Comparison of ENCODE assay signal across 27 cellular contexts in genomic region chr20:35984382-35984781, GRCh38. TPM values are rescaled to one million over a fixed set of nuclear protein-coding genes. Genes with fewer than 3 reads are reported as not detected.
DNase-seq lines count a peak whose midpoint lies in the region; ATAC-seq, FAIRE-seq and TF ChIP-seq lines count a peak whose summit lies in the region.
"Had no signal": no experiment of that assay in that cellular context is flagged by ENCODE, and none has a peak within 500 bp of the region (broad histone marks: within the 10 kb centered on the region; RNA-seq: fewer than 3 reads in every experiment).

No MANE protein-coding gene starts in this region.

- H3K36me3 ChIP-seq in DOHH2 (ENCODE audit: control insufficient read depth, low read length) (no peaks in the 10 kb centered on the region), Loucy (ENCODE audit: insufficient read depth, low read length) (no peaks in the 10 kb centered on the region), K562 (ENCODE audit: control insufficient read depth, insufficient read depth, low read length) (no peaks in the 10 kb centered on the region), parathyroid adenoma (ENCODE audit: control insufficient read depth, insufficient read depth, low read length) (no peaks in the 10 kb centered on the region)
- H3K36me3 ChIP-seq: BLaER1, HAP-1, SJSA1 had no signal

- DNase-seq in K562 (ENCODE audit: extremely low read depth in 1 of 4, low spot score in 3 of 4) = no peak
- DNase-seq in left lobe of liver (ENCODE audit: low spot score) = no peak
- no peak for DNase-seq in activated CD8-positive, alpha-beta memory T cell treated with anti-CD3 and anti-CD28 coated beads, Interleukin-2, amount 50 U/mL, for 4 hours
- DNase-seq: CD4-positive, CD25-positive, alpha-beta regulatory T cell; DMS153; DND-41; HFFc6; Karpas-422; NCI-H1092 treated with DMSO at 0.1 percent for 48 hours; NCI-H1436; NCI-H187; NCI-H2171 treated with DMSO at 0.1 percent for 48 hours; NCI-H345; NCI-H524; NCI-H774; NK-92 treated with Interleukin-12 subunit alpha and Interleukin-12 subunit beta, amount 100 ng/mL, for 24 hours; Right ventricle myocardium superior; RPMI8226 had no signal

- POLR2A ChIA-PET in K562 (lab: Yijun Ruan, JAX) = interaction anchor here (0.8 to 1.9 kb wide), 2 partner anchors 9 to 30 kb away, joined by 3 to 6 read pairs; partner anchors contain the start of gene SCAND1

- H3K27ac ChIP-seq in DOHH2 (ENCODE audit: low read depth, low read length) = no peak overlapping the region
- H3K27ac ChIP-seq in K562 (ENCODE audit: extremely low read depth, low read depth, low read length) = no peak overlapping the region
- H3K27ac ChIP-seq in parathyroid adenoma = no peak overlapping the region
- H3K27ac ChIP-seq: BLaER1, SJSA1 had no signal

- TF ChIP-seq POLR2A in K562 (conservative IDR thresholded peaks at IDR 0.05) = no peak

- no peaks in the 10 kb centered on the region for H3K9me2 ChIP-seq in DOHH2 (replicated peaks; ENCODE audit: control insufficient read depth, low read length)
- H3K9me2 ChIP-seq in Loucy (replicated peaks; ENCODE audit: low read depth, low read length) = no peaks in the 10 kb centered on the region

- ATAC-seq in K562 = no peak
- ATAC-seq in left lobe of liver = no peak
- no peak for ATAC-seq in HG03342 (IDR thresholded peaks at IDR 0.05; ENCODE audit: unreplicated experiment)
- ATAC-seq: GM23338 had no signal

- intact Hi-C loops in K562 (cut with micrococcal nuclease) = no loop called here

- H2AFZ ChIP-seq in Loucy (ENCODE audit: low read length) = peak overlapping the region; percentile 54; the same call in 1 of the 2 replicates
- H2AFZ ChIP-seq in K562 (ENCODE audit: low read depth, low read length) = peak overlapping the region; percentile 57
- peak overlapping the region; percentile 42 for H2AFZ ChIP-seq in parathyroid adenoma
- H2AFZ ChIP-seq: GM23338 had no signal

- H3K4me1 ChIP-seq in DOHH2 (ENCODE audit: control insufficient read depth, low read length) (peaks cover 70% of the 10 kb centered on the region), Loucy (ENCODE audit: insufficient read depth, low read length, poor library complexity, severe bottlenecking) (no peaks in the 10 kb centered on the region), K562 (replicated peaks in 1 of 2; ENCODE audit: control insufficient read depth in 2 of 2, insufficient read depth in 2 of 2, low read length in 2 of 2) (peaks cover 0 to 5% of the 10 kb centered on the region in 2 experiments; a peak in 2 of 5 replicates), parathyroid adenoma (no peaks in the 10 kb centered on the region)
- H3K4me1 ChIP-seq: BLaER1, HAP-1, SJSA1 had no signal

- in situ Hi-C loops in K562 (cut with MboI) = loop anchor here (25.0 kb wide), 1 partner anchor 453 kb away; no protein-coding TSS in a partner anchor

- no peak overlapping the region for H3K9ac ChIP-seq in Loucy (ENCODE audit: low read depth, low read length, poor library complexity, severe bottlenecking)
- H3K9ac ChIP-seq in K562 (ENCODE audit: insufficient read depth in 1 of 2, low read depth in 2 of 2, low read length in 2 of 2) = no peak overlapping the region
- no peak overlapping the region for H3K9ac ChIP-seq in parathyroid adenoma
- H3K9ac ChIP-seq: BLaER1 had no signal

- H3K27me3 ChIP-seq in DOHH2 (ENCODE audit: control insufficient read depth, low read length) = no peaks in the 10 kb centered on the region
- no peaks in the 10 kb centered on the region for H3K27me3 ChIP-seq in Loucy (ENCODE audit: insufficient read depth, low read length, poor library complexity, severe bottlenecking)
- peaks cover 0 to 5% of the 10 kb centered on the region in 2 experiments; a peak in 1 of 5 replicates for H3K27me3 ChIP-seq in K562 (ENCODE audit: control insufficient read depth in 2 of 2, insufficient read depth in 2 of 2, low read length in 2 of 2)
- H3K27me3 ChIP-seq in parathyroid adenoma (ENCODE audit: control insufficient read depth, insufficient read depth, low read length) = no peaks in the 10 kb centered on the region
- H3K27me3 ChIP-seq: BLaER1, SJSA1 had no signal

- no peak for TF ChIP-seq EP300 in K562 (IDR thresholded peaks at IDR 0.05; ENCODE audit: low read length)

- CTCF ChIA-PET in K562 (lab: Yijun Ruan, JAX; ENCODE audit: low intra/inter-chr PET ratio) = no interaction called here

- no peaks in the 10 kb centered on the region for H4K20me1 ChIP-seq in DOHH2 (ENCODE audit: control insufficient read depth, insufficient read depth, low read depth, low read length)
- H4K20me1 ChIP-seq in Loucy (ENCODE audit: insufficient read depth, low read length, poor library complexity, severe bottlenecking) = no peaks in the 10 kb centered on the region
- no peaks in the 10 kb centered on the region for H4K20me1 ChIP-seq in K562 (replicated peaks; ENCODE audit: control insufficient read depth, insufficient read depth, low read length)
- H4K20me1 ChIP-seq: BLaER1 had no signal

- WGBS in K562 (ENCODE audit: insufficient coverage, low coverage, missing lambda C conversion rate) = 23% methylated on average over 6 of the region's 6 CpGs

- H3K9me1 ChIP-seq in K562 (ENCODE audit: control insufficient read depth, insufficient read depth, low read length) = no peaks in the 10 kb centered on the region

- TF ChIP-seq RAD21 in K562 (CRISPR knock-in tag; conservative IDR thresholded peaks at IDR 0.05 in 1 of 2, IDR thresholded peaks at IDR 0.05 in 1 of 2) = no peak

- no peak for FAIRE-seq in K562 (lab: Jason Lieb, UNC)
- FAIRE-seq: A204.1 had no signal

- BruUV-seq in K562 (replicated peaks; lab: Mats Ljungman, UMichigan) = no TSS peak

- H3K4me3 ChIP-seq in DOHH2 (ENCODE audit: low read length) (no peak overlapping the region), Loucy (ENCODE audit: low read length, poor library complexity, severe bottlenecking) (no peak overlapping the region), K562 (no peak overlapping the region), parathyroid adenoma (ENCODE audit: low read depth, low read length) (no peak overlapping the region)
- H3K4me3 ChIP-seq: BLaER1, GM23338, HAP-1, SJSA1 had no signal

- H3K79me2 ChIP-seq in DOHH2 (ENCODE audit: control insufficient read depth, low read length) (no peaks in the 10 kb centered on the region), Loucy (ENCODE audit: insufficient read depth, low read length) (no peaks in the 10 kb centered on the region), K562 (ENCODE audit: control insufficient read depth, insufficient read depth, low read length) (no peaks in the 10 kb centered on the region), parathyroid adenoma (no peaks in the 10 kb centered on the region)

- H3F3A ChIP-seq in DOHH2 (ENCODE audit: control insufficient read depth, insufficient read depth) = peaks cover 2% of the 10 kb centered on the region; the same call in 1 of the 2 replicates
- H3F3A ChIP-seq in Loucy (ENCODE audit: low read depth) = no peaks in the 10 kb centered on the region

- no peak for TF ChIP-seq CTCF in DOHH2 (IDR thresholded peaks at IDR 0.05; ENCODE audit: low read depth, low read length, poor library complexity, severe bottlenecking)
- no peak for TF ChIP-seq CTCF in Loucy (conservative IDR thresholded peaks at IDR 0.05; ENCODE audit: low read length)
- TF ChIP-seq CTCF in K562 (IDR thresholded peaks at IDR 0.05 in 2 of 3, conservative IDR thresholded peaks at IDR 0.05 in 1 of 3; ENCODE audit: insufficient read depth in 2 of 3, low read depth in 1 of 3, low read length in 3 of 3) = no peak
- no peak for TF ChIP-seq CTCF in parathyroid adenoma (IDR thresholded peaks at IDR 0.05)

- H3K4me2 ChIP-seq in DOHH2 (ENCODE audit: low read length) (peak overlapping the region; percentile 17; the same call in 1 of the 2 replicates), Loucy (ENCODE audit: low read depth, low read length, poor library complexity, severe bottlenecking) (no peak overlapping the region), K562 (ENCODE audit: insufficient read depth, low read length) (no peak overlapping the region), parathyroid adenoma (ENCODE audit: low read length) (no peak overlapping the region)
- H3K4me2 ChIP-seq: BLaER1, GM23338 had no signal

- H3K9me3 ChIP-seq in DOHH2 (ENCODE audit: control insufficient read depth, insufficient read depth, low read length) (no peaks in the 10 kb centered on the region), Loucy (ENCODE audit: insufficient read depth, low read depth, low read length) (no peaks in the 10 kb centered on the region), K562 (replicated peaks; ENCODE audit: control insufficient read depth, insufficient read depth, low read depth, low read length) (no peaks in the 10 kb centered on the region), parathyroid adenoma (ENCODE audit: control insufficient read depth, low read length) (no peaks in the 10 kb centered on the region)
- H3K9me3 ChIP-seq: BLaER1, HAP-1, SJSA1 had no signal

RNA-seq across cellular contexts. Expression of gene CNBD2, which starts 16.0 kb away (rescaled TPM):
- 4.9 and 7.0 TPM in 2 replicates for total RNA-seq in K562 (2011; cell fraction: chromatin; rRNA removed; ENCODE audit: low replicate concordance)
- 9.5 and 11.5 TPM in 2 replicates for total RNA-seq in K562 (2011; cell fraction: nucleolus; rRNA removed)
- 9.8 and 14.6 TPM in 2 replicates for total RNA-seq in K562 (2011; cell fraction: nucleoplasm; rRNA removed)
- total RNA-seq in K562 (2014; rRNA removed) = 5.9 and 6.6 TPM in 2 replicates
- total RNA-seq in K562 (2014; rRNA removed; fragmentation: Illumina TruSeq; extraction: Trizol) = 3.2 and 3.7 TPM in 2 replicates
- 5.4 and 6.2 TPM in 2 replicates for total RNA-seq in K562 (2015; rRNA removed; fragmentation: Illumina TruSeq; extraction: Trizol)
- total RNA-seq in K562 (2021) = 4.5 and 5.3 TPM in 2 replicates
- polyA plus RNA-seq in K562 (2011; rRNA removed) = 8.8 and 11.8 TPM in 2 replicates
- 8.1 and 9.4 TPM in 2 replicates for polyA plus RNA-seq in K562 (2011; cell fraction: cytosol; rRNA removed)
- 19.5 and 25.3 TPM in 2 replicates for polyA plus RNA-seq in K562 (2011; cell fraction: nucleus; rRNA removed)
- polyA plus RNA-seq in K562 (2012) = 1.7 and 5.6 TPM in 2 replicates
- 5.3 and 6.6 TPM in 2 replicates for polyA plus RNA-seq in K562 (2014; fragmentation: Illumina TruSeq; extraction: Trizol)
- polyA plus RNA-seq in K562 (2014; fragmentation: Nextera tagmentation; extraction: Ambion mirVana) = 1 to 10 TPM; 3.4 to 4.1 TPM
- 16.8 and 17.5 TPM in 2 replicates for polyA plus RNA-seq in K562 (2014; rRNA removed)
- 3.4 and 4.2 TPM in 2 replicates for polyA minus RNA-seq in K562 (2011; rRNA and poly(A)+ RNA removed)
- not detected in 2 replicates for polyA minus RNA-seq in K562 (2011; cell fraction: cytosol; rRNA and poly(A)+ RNA removed)
- 3.1 and 8.7 TPM in 2 replicates for polyA minus RNA-seq in K562 (2011; cell fraction: nucleus; rRNA and poly(A)+ RNA removed)
- 3.3 TPM for total RNA-seq in left lobe of liver
- polyA plus RNA-seq: GM23338 had no signal

RNA-seq across cellular contexts. Expression of gene SCAND1, which starts 30.1 kb away (rescaled TPM):
- 1.8 and 8.7 TPM in 2 replicates for total RNA-seq in K562 (2011; cell fraction: chromatin; rRNA removed; ENCODE audit: low replicate concordance)
- total RNA-seq in K562 (2011; cell fraction: nucleolus; rRNA removed) = 21.3 and 27.3 TPM in 2 replicates
- total RNA-seq in K562 (2011; cell fraction: nucleoplasm; rRNA removed) = 9.3 and 10.3 TPM in 2 replicates
- total RNA-seq in K562 (2014; rRNA removed) = 94.0 and 111 TPM in 2 replicates
- 0.47 TPM in 1 of 2 replicates, not detected in the other for total RNA-seq in K562 (2014; rRNA removed; fragmentation: Illumina TruSeq; extraction: Trizol)
- total RNA-seq in K562 (2015; rRNA removed; fragmentation: Illumina TruSeq; extraction: Trizol) = 17.0 and 20.2 TPM in 2 replicates
- total RNA-seq in K562 (2021) = 74.2 and 80.8 TPM in 2 replicates
- polyA plus RNA-seq in K562 (2011; rRNA removed) = 5.8 and 7.5 TPM in 2 replicates
- 17.0 and 80.2 TPM in 2 replicates for polyA plus RNA-seq in K562 (2011; cell fraction: cytosol; rRNA removed)
- 13.4 and 25.4 TPM in 2 replicates for polyA plus RNA-seq in K562 (2011; cell fraction: nucleus; rRNA removed)
- polyA plus RNA-seq in K562 (2012) = 25.0 and 56.6 TPM in 2 replicates
- 1.2 and 13.9 TPM in 2 replicates for polyA plus RNA-seq in K562 (2014; fragmentation: Illumina TruSeq; extraction: Trizol)
- polyA plus RNA-seq in K562 (2014; fragmentation: Nextera tagmentation; extraction: Ambion mirVana) = under 1 TPM; 0.08 to 0.11 TPM
- 46.5 and 51.2 TPM in 2 replicates for polyA plus RNA-seq in K562 (2014; rRNA removed)
- 0.99 and 1.6 TPM in 2 replicates for polyA minus RNA-seq in K562 (2011; rRNA and poly(A)+ RNA removed)
- 9.5 and 16.5 TPM in 2 replicates for polyA minus RNA-seq in K562 (2011; cell fraction: cytosol; rRNA and poly(A)+ RNA removed)
- polyA minus RNA-seq in K562 (2011; cell fraction: nucleus; rRNA and poly(A)+ RNA removed) = 13.5 and 15.0 TPM in 2 replicates
- 50.5 TPM for total RNA-seq in left lobe of liver
